Comparison of ENCODE assay signal across 8 cellular contexts in genomic region chr3:126638790-126639189, GRCh38.
"Had no signal": no experiment of that assay in that cellular context is flagged by ENCODE, and none has a peak within 500 bp of the region (broad histone marks: within the 10 kb centered on the region; RNA-seq: fewer than 3 reads in every experiment).

No MANE protein-coding gene starts in this region.

- H3K27ac Mint-ChIP-seq: IgD-negative memory B cell had no signal

- H3K27ac ChIP-seq: HL-60, KMS-11 had no signal

- H3K9me3 Mint-ChIP-seq: IgD-negative memory B cell had no signal

- H3K9ac ChIP-seq: KMS-11 had no signal

- H3K4me1 Mint-ChIP-seq: IgD-negative memory B cell had no signal

- H3K4me2 ChIP-seq: KMS-11 had no signal

- DNase-seq: IMR-90, KBM-7, KG1 had no signal

- H3K4me3 Mint-ChIP-seq: IgD-negative memory B cell had no signal

- H3K4me3 ChIP-seq: K562 had no signal

- ATAC-seq: HepG2, K562 had no signal
